Comparison of ENCODE assay signal across 1 cellular context in genomic region chr20:37941332-37941731, GRCh38.
TF ChIP-seq lines count a peak whose summit lies in the region.

No MANE protein-coding gene starts in this region.

TF ChIP-seq in HepG2, 621 proteins besides CTCF, POLR2A, EP300 and RAD21 (continued from another document):
- TF ChIP-seq MLX (CRISPR knock-in tag; IDR thresholded peaks at IDR 0.05): no peak
- peak; percentile 58; the same call in 1 of the 2 replicates for TF ChIP-seq KDM2A (CRISPR knock-in tag; IDR thresholded peaks at IDR 0.05; ENCODE audit: borderline replicate concordance, low read depth)
- TF ChIP-seq PLRG1 (conservative IDR thresholded peaks at IDR 0.05): no peak
- peak; percentile 67; the same call in 1 of the 2 replicates for TF ChIP-seq ZNF280B (CRISPR knock-in tag; IDR thresholded peaks at IDR 0.05; ENCODE audit: borderline replicate concordance)
- TF ChIP-seq ZNF343 (CRISPR knock-in tag; IDR thresholded peaks at IDR 0.05): no peak
- TF ChIP-seq MXD1 (CRISPR knock-in tag; IDR thresholded peaks at IDR 0.05): no peak
- TF ChIP-seq, protein P1, sequence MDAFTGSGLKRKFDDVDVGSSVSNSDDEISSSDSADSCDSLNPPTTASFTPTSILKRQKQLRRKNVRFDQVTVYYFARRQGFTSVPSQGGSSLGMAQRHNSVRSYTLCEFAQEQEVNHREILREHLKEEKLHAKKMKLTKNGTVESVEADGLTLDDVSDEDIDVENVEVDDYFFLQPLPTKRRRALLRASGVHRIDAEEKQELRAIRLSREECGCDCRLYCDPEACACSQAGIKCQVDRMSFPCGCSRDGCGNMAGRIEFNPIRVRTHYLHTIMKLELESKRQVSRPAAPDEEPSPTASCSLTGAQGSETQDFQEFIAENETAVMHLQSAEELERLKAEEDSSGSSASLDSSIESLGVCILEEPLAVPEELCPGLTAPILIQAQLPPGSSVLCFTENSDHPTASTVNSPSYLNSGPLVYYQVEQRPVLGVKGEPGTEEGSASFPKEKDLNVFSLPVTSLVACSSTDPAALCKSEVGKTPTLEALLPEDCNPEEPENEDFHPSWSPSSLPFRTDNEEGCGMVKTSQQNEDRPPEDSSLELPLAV (CRISPR knock-in tag; conservative IDR thresholded peaks at IDR 0.05; ENCODE audit: low read depth): no peak
- no peak for TF ChIP-seq DNMT1 (CRISPR knock-in tag; IDR thresholded peaks at IDR 0.05)
- TF ChIP-seq, protein P2, sequence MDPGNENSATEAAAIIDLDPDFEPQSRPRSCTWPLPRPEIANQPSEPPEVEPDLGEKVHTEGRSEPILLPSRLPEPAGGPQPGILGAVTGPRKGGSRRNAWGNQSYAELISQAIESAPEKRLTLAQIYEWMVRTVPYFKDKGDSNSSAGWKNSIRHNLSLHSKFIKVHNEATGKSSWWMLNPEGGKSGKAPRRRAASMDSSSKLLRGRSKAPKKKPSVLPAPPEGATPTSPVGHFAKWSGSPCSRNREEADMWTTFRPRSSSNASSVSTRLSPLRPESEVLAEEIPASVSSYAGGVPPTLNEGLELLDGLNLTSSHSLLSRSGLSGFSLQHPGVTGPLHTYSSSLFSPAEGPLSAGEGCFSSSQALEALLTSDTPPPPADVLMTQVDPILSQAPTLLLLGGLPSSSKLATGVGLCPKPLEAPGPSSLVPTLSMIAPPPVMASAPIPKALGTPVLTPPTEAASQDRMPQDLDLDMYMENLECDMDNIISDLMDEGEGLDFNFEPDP (CRISPR knock-in tag; conservative IDR thresholded peaks at IDR 0.05): no peak
- no peak for TF ChIP-seq TFE3 (CRISPR knock-in tag; IDR thresholded peaks at IDR 0.05)
- no peak for TF ChIP-seq KAT7 (CRISPR knock-in tag; IDR thresholded peaks at IDR 0.05; ENCODE audit: borderline replicate concordance)
- peak; percentile 60 for TF ChIP-seq SMC3 (IDR thresholded peaks at IDR 0.05; ENCODE audit: low read length)
- peak; percentile 90 for TF ChIP-seq PATZ1 (CRISPR knock-in tag; IDR thresholded peaks at IDR 0.05)
- TF ChIP-seq MAFG (CRISPR knock-in tag; IDR thresholded peaks at IDR 0.05): no peak
- no peak for TF ChIP-seq TRIM24 (CRISPR knock-in tag; IDR thresholded peaks at IDR 0.05)
- 0 out of 2 replicates have a peak, but pooled peaks have one; percentile 36 for TF ChIP-seq ZNF891 (CRISPR knock-in tag; IDR thresholded peaks at IDR 0.05)
- TF ChIP-seq ZNF276 (CRISPR knock-in tag; IDR thresholded peaks at IDR 0.05; ENCODE audit: low read depth): no peak
